7 cellular contexts compared by ENCODE assay signal in genomic region chr10:59830601-59831259, GRCh38.
A peak's percentile ranks its signal among the peaks of the same experiment; 100 is the strongest.
DNase-seq lines count a peak whose midpoint lies in the region; ATAC-seq and TF ChIP-seq lines count a peak whose summit lies in the region.

No MANE protein-coding gene starts in this region.

- TF ChIP-seq CTCF in HEK293 (tag by site-specific recombination; IDR thresholded peaks at IDR 0.05) (peak; percentile 25; the same call in 1 of the 2 replicates), Peyer's patch (IDR thresholded peaks at IDR 0.05) (peak; percentile 16 to 74 (median 64))

- H3K4me3 Mint-ChIP-seq in effector memory CD8-positive, alpha-beta T cell = no peak overlapping the region

- TF ChIP-seq POLR2A in Peyer's patch (IDR thresholded peaks at IDR 0.05) = no peak

- H3K36me3 ChIP-seq in HEK293 (ENCODE audit: control insufficient read depth in 2 of 2, insufficient read depth in 1 of 2, low read length in 2 of 2) (peaks cover 0 to 21% of the 10 kb centered on the region in 2 experiments; a peak in 2 of 3 replicates), Peyer's patch (peaks cover 0 to 2% (median 0%) of the 10 kb centered on the region in 3 donors)

- peak; percentile 72 for DNase-seq in DMS53 (lab: John Stamatoyannopoulos, UW)
- peak in 1 of 3 donors; percentile 72 for DNase-seq in Peyer's patch
- DNase-seq in effector memory CD8-positive, alpha-beta T cell = peak in 2 of 3 experiments; percentile 11 to 22
- peak; percentile 70 to 72 for DNase-seq in lung microvascular endothelial cell (ENCODE audit: low read depth in 2 of 2)
- no peak for DNase-seq in NCI-H128 (lab: John Stamatoyannopoulos, UW; ENCODE audit: unreplicated experiment)

- no peaks in the 10 kb centered on the region for H3K27me3 Mint-ChIP-seq in effector memory CD8-positive, alpha-beta T cell

- H3K36me3 Mint-ChIP-seq in effector memory CD8-positive, alpha-beta T cell (ENCODE audit: insufficient read depth) = peaks cover 8% of the 10 kb centered on the region

- H3K9me3 Mint-ChIP-seq in effector memory CD8-positive, alpha-beta T cell = no peaks in the 10 kb centered on the region

- H3K4me3 ChIP-seq in HEK293 (ENCODE audit: low read depth, low read length) (no peak overlapping the region), Peyer's patch (no peak overlapping the region)

- ATAC-seq in effector memory CD8-positive, alpha-beta T cell (replicated peaks) = peak; percentile 32
- no peak for ATAC-seq in GM21529 (IDR thresholded peaks at IDR 0.05; ENCODE audit: unreplicated experiment)

- peaks cover 19 to 53% of the 10 kb centered on the region in 2 donors for H3K4me1 Mint-ChIP-seq in effector memory CD8-positive, alpha-beta T cell (ENCODE audit: low read depth in 2 of 2)

- H3K27me3 ChIP-seq in Peyer's patch = no peaks in the 10 kb centered on the region

- H3K27ac Mint-ChIP-seq in effector memory CD8-positive, alpha-beta T cell = no peak overlapping the region

- H3K4me1 ChIP-seq in HEK293 (ENCODE audit: control insufficient read depth, insufficient read depth, low read length) = peaks cover 3% of the 10 kb centered on the region; the same call in 1 of the 2 replicates
- H3K4me1 ChIP-seq in Peyer's patch = no peaks in the 10 kb centered on the region

- H3K27ac ChIP-seq in HEK293 (ENCODE audit: extremely low read depth, low read depth, low read length) (no peak overlapping the region), Peyer's patch (peak overlapping the region in 1 of 4 donors; percentile 34)

- no peaks in the 10 kb centered on the region for H3K9me3 ChIP-seq in HEK293 (ENCODE audit: control insufficient read depth, insufficient read depth, low read depth, low read length)
- no peaks in the 10 kb centered on the region for H3K9me3 ChIP-seq in Peyer's patch

- POLR2A ChIA-PET in HEK293 (lab: Yijun Ruan, JAX) = interaction anchor here (1.8 kb wide), 1 partner anchor 75 kb away, joined by 5 read pairs; the partner anchor contains the start of gene CCDC6

- CTCF ChIA-PET in HEK293 (lab: Yijun Ruan, JAX) = interaction anchor here (0.5 to 3.0 kb wide), 31 partner anchors 8 to 855 kb away, joined by 3 to 31 read pairs (median 3); no protein-coding TSS in a partner anchor

TF ChIP-seq in HEK293, 187 proteins besides CTCF, POLR2A, EP300 and RAD21:
- TF ChIP-seq ZNF23 (tag by site-specific recombination; IDR thresholded peaks at IDR 0.05; ENCODE audit: borderline replicate concordance) (no peak), ZNF654 (tag by site-specific recombination; IDR thresholded peaks at IDR 0.05; ENCODE audit: low read depth) (peak; percentile 43), ZNF626 (tag by site-specific recombination; IDR thresholded peaks at IDR 0.05) (no peak)
